25 cellular contexts compared by ENCODE assay signal in genomic region chrX:106903856-106904528, GRCh38. TPM values are rescaled to one million over a fixed set of nuclear protein-coding genes. Genes with fewer than 3 reads are reported as not detected.
"Had no signal": no experiment of that assay in that cellular context is flagged by ENCODE, and none has a peak within 500 bp of the region (broad histone marks: within the 10 kb centered on the region; RNA-seq: fewer than 3 reads in every experiment).

No MANE protein-coding gene starts in this region.

- H3K4me2 ChIP-seq: hepatocyte had no signal

- H3K4me3 ChIP-seq: adrenal gland, esophagus muscularis mucosa, hepatocyte, tibial nerve had no signal

- H3K9me3 ChIP-seq: adrenal gland, esophagus muscularis mucosa, tibial nerve had no signal

- H3K27ac ChIP-seq: adrenal gland, esophagus muscularis mucosa, hepatocyte, WERI-Rb-1 had no signal

- H3K79me2 ChIP-seq: hepatocyte had no signal

- DNase-seq: activated CD4-positive, alpha-beta T cell treated with anti-CD3 and anti-CD28 coated beads for 1 hour; activated effector memory CD4-positive, alpha-beta T cell treated with anti-CD3 and anti-CD28 coated beads, Interleukin-2, amount 50 U/mL, for 16 hours; activated naive CD4-positive, alpha-beta T cell treated with anti-CD3 and anti-CD28 coated beads, Interleukin-2, amount 50 U/mL, for 16 hours; activated T-cell treated with anti-CD3 and anti-CD28 coated beads, Interleukin-2, amount 50 U/mL, for 72 hours; effector CD4-positive, alpha-beta T cell; left colon; naive thymus-derived CD4-positive, alpha-beta T cell; stimulated activated CD4-positive, alpha-beta T cell treated with anti-CD3 and anti-CD28 coated beads, Interleukin-2, amount 100 ng/mL, for 24 hours; stimulated activated naive CD4-positive, alpha-beta T cell treated with Interleukin-2 at 50 U/mL for 16 hours; substantia nigra; SW 1271; WERI-Rb-1 had no signal

- H3K36me3 ChIP-seq: adrenal gland, esophagus muscularis mucosa, tibial nerve, WERI-Rb-1 had no signal

- FAIRE-seq: bronchial epithelial cell, islet of Langerhans, urothelium cell line had no signal

- H2AFZ ChIP-seq: hepatocyte had no signal

- ATAC-seq: activated T-cell treated with anti-CD3 and anti-CD28 coated beads, Interleukin-2, amount 50 U/mL, for 72 hours; left colon; naive thymus-derived CD4-positive, alpha-beta T cell had no signal

- H3K4me3 Mint-ChIP-seq: activated T-cell treated with anti-CD3 and anti-CD28 coated beads, Interleukin-2, amount 50 U/mL, for 72 hours; naive thymus-derived CD4-positive, alpha-beta T cell had no signal

- H3K27me3 ChIP-seq: esophagus muscularis mucosa, hepatocyte, tibial nerve had no signal

- H3K27ac Mint-ChIP-seq: naive thymus-derived CD4-positive, alpha-beta T cell had no signal

- H3K9me3 Mint-ChIP-seq: activated T-cell treated with anti-CD3 and anti-CD28 coated beads, Interleukin-2, amount 50 U/mL, for 72 hours; naive thymus-derived CD4-positive, alpha-beta T cell had no signal

- H3K36me3 Mint-ChIP-seq: naive thymus-derived CD4-positive, alpha-beta T cell had no signal

RNA-seq across cellular contexts. Expression of gene RIPPLY1, which starts 0.9 kb away (rescaled TPM):
- total RNA-seq: activated CD8-positive, alpha-beta memory T cell treated with anti-CD3 and anti-CD28 coated beads for 36 hours; activated T-cell treated with anti-CD3 and anti-CD28 coated beads, Interleukin-2, amount 50 U/mL, for 72 hours; bronchial epithelial cell; cerebellum; esophagus muscularis mucosa; glomerular endothelial cell; hepatocyte; left colon; mononuclear cell; naive thymus-derived CD4-positive, alpha-beta T cell; renal cortical epithelial cell; T-helper 2 cell treated with Interferon-gamma antibody and Interleukin-4, amounts not matched to agents 100 ng/mL and 5 ng/mL, for 36 hours; tibial nerve had no signal

RNA-seq across cellular contexts. Expression of gene CLDN2, which starts 16.2 kb away (rescaled TPM):
- total RNA-seq: activated CD8-positive, alpha-beta memory T cell treated with anti-CD3 and anti-CD28 coated beads for 36 hours; activated T-cell treated with anti-CD3 and anti-CD28 coated beads, Interleukin-2, amount 50 U/mL, for 72 hours; bronchial epithelial cell; cerebellum; glomerular endothelial cell; mononuclear cell; naive thymus-derived CD4-positive, alpha-beta T cell; T-helper 2 cell treated with Interferon-gamma antibody and Interleukin-4, amounts not matched to agents 100 ng/mL and 5 ng/mL, for 36 hours had no signal
- polyA plus RNA-seq: naive thymus-derived CD4-positive, alpha-beta T cell had no signal
